In genomic region chr11:61511383-61511782, GRCh38 we compare ENCODE assay signal across 29 cellular contexts. TPM values are rescaled to one million over a fixed set of nuclear protein-coding genes. Genes with fewer than 3 reads are reported as not detected.
DNase-seq lines count a peak whose midpoint lies in the region; TF ChIP-seq lines count a peak whose summit lies in the region.
"Had no signal": no experiment of that assay in that cellular context is flagged by ENCODE, and none has a peak within 500 bp of the region (broad histone marks: within the 10 kb centered on the region; RNA-seq: fewer than 3 reads in every experiment).

No MANE protein-coding gene starts in this region.

- no peak for DNase-seq in A673 (ENCODE audit: low spot score)
- no peak for DNase-seq in dorsolateral prefrontal cortex
- no peak for DNase-seq in trophoblast cell
- no peak for DNase-seq in C1 segment of cervical spinal cord (lab: John Stamatoyannopoulos, UW)
- no peak for DNase-seq in glomerular visceral epithelial cell (ENCODE audit: extremely low spot score)
- no peak for DNase-seq in Ammon's horn (ENCODE audit: low spot score)
- DNase-seq in NCI-H524 (lab: John Stamatoyannopoulos, UW), result no peak
- DNase-seq: activated CD4-positive, alpha-beta T cell treated with anti-CD3 and anti-CD28 coated beads, Interleukin-2, amount 10 ng/mL, durations not matched to agents 24 days and 14 days; activated effector memory CD4-positive, alpha-beta T cell treated with anti-CD3 and anti-CD28 coated beads, Interleukin-2, amount 50 U/mL, for 16 hours; activated T-cell treated with anti-CD3 and anti-CD28 coated beads, Interleukin-2, amount 50 U/mL, for 1 hour; Caco-2; dermis blood vessel endothelial cell; esophagus squamous epithelium; foreskin keratinocyte; MV-4-11; NCI-H146; NCI-H2107; NCI-H345; SHP77 treated with DMSO at 0.1 percent for 48 hours; stimulated activated CD4-positive, alpha-beta T cell treated with anti-CD3 and anti-CD28 coated beads, Interleukin-1b, Interleukin-23, amount 100 ng/mL, for 48 hours; SW 1271; thyroid gland; WERI-Rb-1 had no signal

- no peak overlapping the region for H4K8ac ChIP-seq in trophoblast cell (ENCODE audit: low read depth, low read length)

- H3K79me2 ChIP-seq in trophoblast cell (ENCODE audit: control insufficient read depth, insufficient read depth, low read length, poor library complexity), result peaks cover 9% of the 10 kb centered on the region

- CTCF ChIA-PET in A673 (lab: Charles Lee), result no interaction called here

- H3K4ac ChIP-seq in trophoblast cell (ENCODE audit: low read depth, low read length), result no peak overlapping the region

- H3K79me1 ChIP-seq in trophoblast cell (ENCODE audit: low read length), result peaks cover 20% of the 10 kb centered on the region

- H3K27me3 ChIP-seq in A673 (replicated peaks; ENCODE audit: insufficient read depth, low read depth, low read length, poor library complexity) (no peaks in the 10 kb centered on the region), dorsolateral prefrontal cortex (peaks cover 0 to 52% (median 14%) of the 10 kb centered on the region in 45 donors), trophoblast cell (ENCODE audit: insufficient read depth, low read length) (peaks cover 24% of the 10 kb centered on the region)
- peaks cover 42 to 55% (median 44%) of the 10 kb centered on the region in 11 experiments for H3K27me3 ChIP-seq in BLaER1 treated with 17β-estradiol and CSF1 and Interleukin-3, amounts not matched to agents 10 nM and 100 nM

- H2BK5ac ChIP-seq in trophoblast cell (ENCODE audit: low read depth, low read length, poor library complexity), result no peak overlapping the region

- TF ChIP-seq CTCF in A673 (conservative IDR thresholded peaks at IDR 0.05; ENCODE audit: low read depth, low read length), result no peak
- TF ChIP-seq CTCF in dorsolateral prefrontal cortex (IDR thresholded peaks at IDR 0.05 in 54 of 56, conservative IDR thresholded peaks at IDR 0.05 in 2 of 56; ENCODE audit: low read depth in 1 of 56, partially characterized antibody in 56 of 56), result no peak

- H3K18ac ChIP-seq in trophoblast cell (ENCODE audit: low read length), result no peak overlapping the region

- H2AFZ ChIP-seq in trophoblast cell (ENCODE audit: insufficient read depth, low read length, poor library complexity), result no peak overlapping the region

- no peak overlapping the region for H3K4me3 ChIP-seq in A673 (ENCODE audit: low read depth, low read length, poor library complexity, severe bottlenecking)
- H3K4me3 ChIP-seq in BLaER1 treated with 17β-estradiol and CSF1 and Interleukin-3, amounts not matched to agents 10 nM and 100 nM, result no peak overlapping the region
- H3K4me3 ChIP-seq in dorsolateral prefrontal cortex, result no peak overlapping the region
- no peak overlapping the region for H3K4me3 ChIP-seq in trophoblast cell (ENCODE audit: low read depth, low read length)
- H3K4me3 ChIP-seq: esophagus squamous epithelium, thyroid gland had no signal

- peaks cover 0 to 54% (median 18%) of the 10 kb centered on the region in 11 experiments; a peak in 11 of 22 replicates for H4K20me1 ChIP-seq in BLaER1 treated with 17β-estradiol and CSF1 and Interleukin-3, amounts not matched to agents 10 nM and 100 nM

- intact Hi-C loops in A673 (cut with micrococcal nuclease; ENCODE audit: unreplicated experiment) (no loop called here), dorsolateral prefrontal cortex (cut with DNase I) (loop anchor here in 1 of 2 donors (5.0 kb wide), 1 partner anchor 34 kb away; no protein-coding TSS in a partner anchor)

- no peak overlapping the region for H2BK12ac ChIP-seq in trophoblast cell (ENCODE audit: low read length)

- H3K27ac ChIP-seq in A673 (ENCODE audit: low read depth, low read length, poor library complexity, severe bottlenecking) (peak overlapping the region; percentile 80), dorsolateral prefrontal cortex (peak overlapping the region in 41 of 59 donors; percentile 15 to 91 (median 73)), trophoblast cell (ENCODE audit: low read depth, low read length) (no peak overlapping the region)
- no peak overlapping the region for H3K27ac ChIP-seq in BLaER1 treated with 17β-estradiol and CSF1 and Interleukin-3, amounts not matched to agents 10 nM and 100 nM
- H3K27ac ChIP-seq: foreskin keratinocyte, thyroid gland, WERI-Rb-1 had no signal

- peak overlapping the region; percentile 49 for H3K14ac ChIP-seq in trophoblast cell (ENCODE audit: low read length)

- H3K4me2 ChIP-seq in BLaER1 treated with 17β-estradiol and CSF1 and Interleukin-3, amounts not matched to agents 10 nM and 100 nM, result peak overlapping the region; percentile 32 to 98 (median 90); a peak in 21 of 22 replicates
- H3K4me2 ChIP-seq in trophoblast cell (ENCODE audit: low read length), result no peak overlapping the region

- WGBS in trophoblast cell (ENCODE audit: extremely low coverage, insufficient coverage, insufficient read length), result no CpG with 5 or more reads among the region's 3 CpGs

- no peak overlapping the region for H3K23ac ChIP-seq in trophoblast cell (ENCODE audit: low read length)

- no peak overlapping the region for H4K12ac ChIP-seq in trophoblast cell (ENCODE audit: low read depth, low read length)

- POLR2A ChIA-PET in A673 (lab: Charles Lee; ENCODE audit: low non-redundant PET), result no interaction called here

- H3K9me3 ChIP-seq in A673 (ENCODE audit: low read depth, low read length, poor library complexity, severe bottlenecking), result no peaks in the 10 kb centered on the region
- no peaks in the 10 kb centered on the region for H3K9me3 ChIP-seq in BLaER1 treated with 17β-estradiol and CSF1 and Interleukin-3, amounts not matched to agents 10 nM and 100 nM (replicated peaks in 1 of 11)
- H3K9me3 ChIP-seq in trophoblast cell (ENCODE audit: insufficient read depth, low read depth, low read length), result no peaks in the 10 kb centered on the region
- H3K9me3 ChIP-seq: Caco-2, esophagus squamous epithelium, thyroid gland had no signal

- BruUV-seq in A673 (replicated peaks; lab: Mats Ljungman, UMichigan), result TSS peak; percentile 53

- H4K91ac ChIP-seq in trophoblast cell (ENCODE audit: low read depth, low read length), result no peak overlapping the region

- no peak overlapping the region for H2AK5ac ChIP-seq in trophoblast cell (ENCODE audit: low read length)

- H2BK120ac ChIP-seq in trophoblast cell (ENCODE audit: insufficient read depth, low read length, poor library complexity), result no peak overlapping the region

- H3K9ac ChIP-seq in BLaER1 treated with 17β-estradiol and CSF1 and Interleukin-3, amounts not matched to agents 10 nM and 100 nM, result peak overlapping the region in 4 of 11 experiments; percentile 4 to 57 (median 16); a peak in 4 of 22 replicates
- H3K9ac ChIP-seq in trophoblast cell (ENCODE audit: low read length), result no peak overlapping the region

- H3K36me3 ChIP-seq in A673 (ENCODE audit: insufficient read depth, low read length, poor library complexity, severe bottlenecking), result no peaks in the 10 kb centered on the region
- H3K36me3 ChIP-seq in BLaER1 treated with 17β-estradiol and CSF1 and Interleukin-3, amounts not matched to agents 10 nM and 100 nM, result no peaks in the 10 kb centered on the region
- H3K36me3 ChIP-seq in trophoblast cell (ENCODE audit: control insufficient read depth in 1 of 2, insufficient read depth in 2 of 2, low read length in 2 of 2), result no peaks in the 10 kb centered on the region
- H3K36me3 ChIP-seq: esophagus squamous epithelium, thyroid gland, WERI-Rb-1 had no signal

- peaks cover 76% of the 10 kb centered on the region for H3K4me1 ChIP-seq in A673 (ENCODE audit: insufficient read depth, low read length, poor library complexity, severe bottlenecking)
- peaks cover 34 to 65% (median 57%) of the 10 kb centered on the region in 10 experiments for H3K4me1 ChIP-seq in BLaER1 treated with 17β-estradiol and CSF1 and Interleukin-3, amounts not matched to agents 10 nM and 100 nM
- peaks cover 47 to 53% of the 10 kb centered on the region in 2 experiments for H3K4me1 ChIP-seq in trophoblast cell (ENCODE audit: control insufficient read depth in 1 of 2, insufficient read depth in 2 of 2, low read length in 2 of 2)
- H3K4me1 ChIP-seq: foreskin keratinocyte had no signal

RNA-seq across cellular contexts. Expression of gene LRRC10B, which starts 2.8 kb away (rescaled TPM):
- total RNA-seq in A673 (2021), result 17.3 and 17.4 TPM in 2 replicates
- total RNA-seq in dorsolateral prefrontal cortex, result 10 to 100 TPM in 46 of 120 experiments, 1 to 10 TPM in 74; 1.3 to 19.6 (median 9.1) TPM
- polyA plus RNA-seq in trophoblast cell (2013), result 0.46 and 0.48 TPM in 2 replicates
- total RNA-seq: activated CD8-positive, alpha-beta memory T cell treated with anti-CD3 and anti-CD28 coated beads for 36 hours; dermis blood vessel endothelial cell; foreskin keratinocyte; lung microvascular endothelial cell; mononuclear cell had no signal
- polyA plus RNA-seq: AG04450, CD14-positive monocyte had no signal

Comparison
In these comparisons a context has a peak if more than half of its experiments do, and no peak if none do; other contexts are left out.
1. H3K27ac ChIP-seq: peak in A673 (single experiment) and dorsolateral prefrontal cortex (41 of 59); none in BLaER1 treated with 17β-estradiol and CSF1 and Interleukin-3, amounts not matched to agents 10 nM and 100 nM (0 of 11) and trophoblast cell (single experiment).